12 cellular contexts compared by ENCODE assay signal in genomic region chr12:87302126-87302732, GRCh38.
DNase-seq lines count a peak whose midpoint lies in the region; ATAC-seq, FAIRE-seq and TF ChIP-seq lines count a peak whose summit lies in the region.
"Had no signal": no experiment of that assay in that cellular context is flagged by ENCODE, and none has a peak within 500 bp of the region (broad histone marks: within the 10 kb centered on the region; RNA-seq: fewer than 3 reads in every experiment).

No MANE protein-coding gene starts in this region.

- no peak overlapping the region for H4K5ac ChIP-seq in mesendoderm (ENCODE audit: low read length)

- no peak for FAIRE-seq in astrocyte (lab: Jason Lieb, UNC)
- FAIRE-seq: A549 had no signal

- ATAC-seq in GM21381 (IDR thresholded peaks at IDR 0.05; ENCODE audit: unreplicated experiment) (no peak), HG03442 (IDR thresholded peaks at IDR 0.05; ENCODE audit: unreplicated experiment) (no peak)
- ATAC-seq: A549, GM23338 had no signal

- no peaks in the 10 kb centered on the region for H3K4me1 Mint-ChIP-seq in astrocyte (ENCODE audit: low read depth, unreplicated experiment)
- H3K4me1 Mint-ChIP-seq: GM23338 had no signal

- no peak overlapping the region for H3K4me3 ChIP-seq in astrocyte (ENCODE audit: insufficient read depth, low read depth, low read length)
- no peak overlapping the region for H3K4me3 ChIP-seq in mesendoderm (ENCODE audit: low read length)
- H3K4me3 ChIP-seq in dorsolateral prefrontal cortex: no peak overlapping the region
- H3K4me3 ChIP-seq: A549, GM23338 had no signal

- no peak overlapping the region for H2AFZ ChIP-seq in astrocyte (ENCODE audit: low read depth, low read length)
- H2AFZ ChIP-seq: GM23338 had no signal

- H3K79me2 ChIP-seq in astrocyte (ENCODE audit: insufficient read depth, low read length) (no peaks in the 10 kb centered on the region), mesendoderm (ENCODE audit: control insufficient read depth, insufficient read depth, low read length) (no peaks in the 10 kb centered on the region)

- H3K36me3 ChIP-seq in astrocyte (ENCODE audit: insufficient read depth, low read length) (no peaks in the 10 kb centered on the region), mesendoderm (ENCODE audit: control insufficient read depth, insufficient read depth, low read length) (no peaks in the 10 kb centered on the region)

- no peak overlapping the region for H2BK5ac ChIP-seq in mesendoderm (ENCODE audit: low read length)

- H3K36me3 Mint-ChIP-seq in astrocyte (ENCODE audit: low read depth, unreplicated experiment): no peaks in the 10 kb centered on the region

- H3K18ac ChIP-seq in mesendoderm (ENCODE audit: low read length): no peak overlapping the region

- WGBS in mesendoderm (ENCODE audit: extremely low coverage, insufficient coverage, low lambda C conversion rate): no CpG with 5 or more reads among the region's 5 CpGs

- no peaks in the 10 kb centered on the region for H3K9me3 Mint-ChIP-seq in astrocyte (ENCODE audit: unreplicated experiment)
- H3K9me3 Mint-ChIP-seq: GM23338 had no signal

- TF ChIP-seq CTCF in astrocyte (IDR thresholded peaks at IDR 0.05; ENCODE audit: insufficient read depth, low read depth, low read length) (no peak), dorsolateral prefrontal cortex (IDR thresholded peaks at IDR 0.05 in 54 of 56, conservative IDR thresholded peaks at IDR 0.05 in 2 of 56; ENCODE audit: low read depth in 1 of 56, partially characterized antibody in 56 of 56) (no peak)

- no peak overlapping the region for H3K27ac Mint-ChIP-seq in astrocyte (ENCODE audit: unreplicated experiment)
- H3K27ac Mint-ChIP-seq: GM23338 had no signal

- no peak overlapping the region for H3K4me3 Mint-ChIP-seq in astrocyte (ENCODE audit: unreplicated experiment)
- H3K4me3 Mint-ChIP-seq: GM23338 had no signal

- H3K79me1 ChIP-seq in mesendoderm (ENCODE audit: low read length): no peaks in the 10 kb centered on the region

- no peak overlapping the region for H2BK15ac ChIP-seq in mesendoderm (replicated peaks; ENCODE audit: low read depth)

- H3K56ac ChIP-seq in mesendoderm (ENCODE audit: low read length): no peak overlapping the region

- intact Hi-C loops in dorsolateral prefrontal cortex (cut with DNase I): no loop called here

- H3K27me3 ChIP-seq in astrocyte (ENCODE audit: insufficient read depth, low read length): no peaks in the 10 kb centered on the region
- H3K27me3 ChIP-seq in mesendoderm (ENCODE audit: insufficient read depth, low read length, poor library complexity): no peaks in the 10 kb centered on the region
- peaks cover 0 to 5% (median 0%) of the 10 kb centered on the region in 45 donors for H3K27me3 ChIP-seq in dorsolateral prefrontal cortex

- H3K4me1 ChIP-seq in astrocyte (ENCODE audit: insufficient read depth, low read length) (no peaks in the 10 kb centered on the region), mesendoderm (ENCODE audit: control insufficient read depth, low read depth, low read length) (no peaks in the 10 kb centered on the region)
- H3K4me1 ChIP-seq: A549 had no signal

- H3K4ac ChIP-seq in mesendoderm (ENCODE audit: low read depth, low read length): no peak overlapping the region

- H4K8ac ChIP-seq in mesendoderm (ENCODE audit: low read depth, low read length): no peak overlapping the region

- no peak overlapping the region for H2BK120ac ChIP-seq in mesendoderm (ENCODE audit: low read depth, low read length)

- no peaks in the 10 kb centered on the region for H3K9me3 ChIP-seq in astrocyte (ENCODE audit: insufficient read depth, low read depth, low read length)
- H3K9me3 ChIP-seq: A549 had no signal

- H3K9ac ChIP-seq in astrocyte (ENCODE audit: low read length) (no peak overlapping the region), mesendoderm (ENCODE audit: low read length) (no peak overlapping the region)

- H3K4me2 ChIP-seq in astrocyte (ENCODE audit: low read length): no peak overlapping the region
- H3K4me2 ChIP-seq in mesendoderm (ENCODE audit: low read length): no peak overlapping the region
- H3K4me2 ChIP-seq: A549, GM23338 had no signal

- H3K27ac ChIP-seq in astrocyte (ENCODE audit: low read depth, low read length) (no peak overlapping the region), mesendoderm (ENCODE audit: low read depth, low read length) (no peak overlapping the region), dorsolateral prefrontal cortex (no peak overlapping the region)
- H3K27ac ChIP-seq: A549, HL-60 had no signal

- no peaks in the 10 kb centered on the region for H4K20me1 ChIP-seq in astrocyte (ENCODE audit: insufficient read depth, low read length)

- DNase-seq in NCI-H226 (peak; percentile 74), astrocyte (ENCODE audit: low read depth) (peak; percentile 14), mesendoderm (peak; percentile 25), DMS153 treated with DMSO at 0.1 percent for 48 hours (lab: John Stamatoyannopoulos, UW; ENCODE audit: unreplicated experiment) (no peak), dorsolateral prefrontal cortex (no peak)
- DNase-seq: H7, KBM-7 had no signal

- H3K27me3 Mint-ChIP-seq in astrocyte (ENCODE audit: low read depth, unreplicated experiment): no peaks in the 10 kb centered on the region

- H2AK5ac ChIP-seq in mesendoderm (ENCODE audit: low read length): no peak overlapping the region

- no peak overlapping the region for H3K23ac ChIP-seq in mesendoderm (ENCODE audit: low read length)

Comparison
In these comparisons a context has a peak if more than half of its experiments do, and no peak if none do; other contexts are left out.
1. DNase-seq: peak in NCI-H226 (single experiment), astrocyte (single experiment) and mesendoderm (single experiment); none in DMS153 treated with DMSO at 0.1 percent for 48 hours (single experiment) and dorsolateral prefrontal cortex (0 of 10).